In the genomic region with DNA sequence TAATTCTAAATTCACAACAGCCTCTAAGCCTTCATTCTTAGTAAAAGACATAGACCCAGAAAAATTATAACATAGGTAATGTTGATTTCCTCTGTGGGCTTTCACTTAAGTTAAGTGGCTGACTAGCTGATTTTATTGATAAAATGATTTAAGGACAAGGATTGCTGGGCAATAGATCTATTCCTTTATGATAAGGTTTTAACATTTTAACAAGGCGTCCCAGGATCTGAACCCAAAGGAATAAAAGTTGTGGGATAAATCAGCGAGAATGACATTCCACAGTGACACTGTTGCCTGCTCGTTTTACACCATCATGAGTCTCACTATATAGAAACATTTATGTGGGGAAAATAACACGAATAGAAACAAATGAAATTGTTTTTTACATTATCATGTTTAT, we compare ENCODE assay signal across 20 cellular contexts.
"Had no signal": no experiment of that assay in that cellular context is flagged by ENCODE, and none has a peak within 500 bp of the region (broad histone marks: within the 10 kb centered on the region; RNA-seq: fewer than 3 reads in every experiment).

No MANE protein-coding gene starts in this region.

- H3K27me3 Mint-ChIP-seq: dendritic cell treated with granulocyte-macrophage colony-stimulating factor and Interleukin-4, amounts not matched to agents 40 ng/mL and 50 ng/mL, for 4 days; effector memory CD8-positive, alpha-beta T cell had no signal

- H3K9me3 Mint-ChIP-seq: endodermal cell had no signal

- H3K4me3 Mint-ChIP-seq: dendritic cell treated with granulocyte-macrophage colony-stimulating factor and Interleukin-4, amounts not matched to agents 40 ng/mL and 50 ng/mL, for 4 days; effector memory CD8-positive, alpha-beta T cell; endodermal cell had no signal

- H3K27ac Mint-ChIP-seq: dendritic cell treated with granulocyte-macrophage colony-stimulating factor and Interleukin-4, amounts not matched to agents 40 ng/mL and 50 ng/mL, for 4 days; effector memory CD8-positive, alpha-beta T cell; endodermal cell had no signal

- DNase-seq: colonic mucosa; cortex of kidney; dermis blood vessel endothelial cell; dorsolateral prefrontal cortex; effector CD4-positive, alpha-beta T cell; effector CD8-positive, alpha-beta T cell; effector memory CD4-positive, alpha-beta T cell; effector memory CD8-positive, alpha-beta T cell; endodermal cell; erythroblast; esophagus squamous epithelium; foreskin fibroblast; foreskin keratinocyte; foreskin melanocyte; gastrocnemius medialis; glutamatergic neuron; head of caudate nucleus; heart left ventricle; heart right ventricle had no signal

- H3K4me1 Mint-ChIP-seq: endodermal cell had no signal
